In genomic region chr4:175998782-175999181, GRCh38 we compare ENCODE assay signal across 16 cellular contexts.
DNase-seq lines count a peak whose midpoint lies in the region; ATAC-seq, FAIRE-seq and TF ChIP-seq lines count a peak whose summit lies in the region.
"Had no signal": no experiment of that assay in that cellular context is flagged by ENCODE, and none has a peak within 500 bp of the region (broad histone marks: within the 10 kb centered on the region; RNA-seq: fewer than 3 reads in every experiment).

No MANE protein-coding gene starts in this region.

- BruUV-seq in A673 (replicated peaks; lab: Mats Ljungman, UMichigan), result no TSS peak

- no peaks in the 10 kb centered on the region for H3K4me1 ChIP-seq in A673 (ENCODE audit: insufficient read depth, low read length, poor library complexity, severe bottlenecking)
- H3K4me1 ChIP-seq in astrocyte (ENCODE audit: insufficient read depth, low read length), result peaks cover 9% of the 10 kb centered on the region
- H3K4me1 ChIP-seq in GM23248 (ENCODE audit: insufficient read depth), result 0 out of 2 replicates have a peak, but pooled peaks cover 4% of the 10 kb centered on the region

- no peaks in the 10 kb centered on the region for H3K9me2 ChIP-seq in GM23248 (ENCODE audit: insufficient read depth)

- TF ChIP-seq CTCF in A673 (conservative IDR thresholded peaks at IDR 0.05; ENCODE audit: low read depth, low read length) (no peak), astrocyte (IDR thresholded peaks at IDR 0.05; ENCODE audit: insufficient read depth, low read depth, low read length) (no peak)

- H3K4me3 ChIP-seq in A673 (ENCODE audit: low read depth, low read length, poor library complexity, severe bottlenecking) (no peak overlapping the region), astrocyte (ENCODE audit: insufficient read depth, low read depth, low read length) (no peak overlapping the region), GM23248 (no peak overlapping the region)
- no peak overlapping the region for H3K4me3 ChIP-seq in Jurkat, Clone E6-1 (ENCODE audit: low read length)

- no peak overlapping the region for H3K27ac Mint-ChIP-seq in astrocyte (ENCODE audit: unreplicated experiment)
- no peak overlapping the region for H3K27ac Mint-ChIP-seq in stimulated activated memory B cell treated with anti-CD40 and anti-IgM and Interleukin-4, amounts not matched to agents 10 μg/mL and 1 μg/mL and 100 μg/mL, for 72 hours
- H3K27ac Mint-ChIP-seq: activated CD4-positive, alpha-beta T cell treated with anti-CD3 and anti-CD28 coated beads, Interleukin-2, amount 10 ng/mL, durations not matched to agents 7 days and 5 days; activated naive CD8-positive, alpha-beta T cell; progenitor cell of endocrine pancreas; T-helper 2 cell treated with Interferon-gamma antibody and Interleukin-4, amounts not matched to agents 5 μg/mL and 100 μg/mL, for 36 hours had no signal

- H3K9me3 ChIP-seq in A673 (ENCODE audit: low read depth, low read length, poor library complexity, severe bottlenecking) (no peaks in the 10 kb centered on the region), astrocyte (ENCODE audit: insufficient read depth, low read depth, low read length) (no peaks in the 10 kb centered on the region), GM23248 (ENCODE audit: low read depth) (no peaks in the 10 kb centered on the region)

- no peaks in the 10 kb centered on the region for H3F3A ChIP-seq in GM23248 (ENCODE audit: insufficient read depth)

- H3K27me3 ChIP-seq in A673 (replicated peaks; ENCODE audit: insufficient read depth, low read depth, low read length, poor library complexity), result peaks cover 33% of the 10 kb centered on the region
- H3K27me3 ChIP-seq in astrocyte (ENCODE audit: insufficient read depth, low read length), result no peaks in the 10 kb centered on the region
- peaks cover 29% of the 10 kb centered on the region for H3K27me3 ChIP-seq in GM23248 (replicated peaks; ENCODE audit: insufficient read depth)

- H3K9me3 Mint-ChIP-seq in astrocyte (ENCODE audit: unreplicated experiment), result no peaks in the 10 kb centered on the region
- no peaks in the 10 kb centered on the region for H3K9me3 Mint-ChIP-seq in stimulated activated memory B cell treated with anti-CD40 and anti-IgM and Interleukin-4, amounts not matched to agents 10 μg/mL and 1 μg/mL and 100 μg/mL, for 72 hours
- H3K9me3 Mint-ChIP-seq: activated CD4-positive, alpha-beta T cell treated with anti-CD3 and anti-CD28 coated beads, Interleukin-2, amount 10 ng/mL, durations not matched to agents 7 days and 5 days; T-helper 2 cell treated with Interferon-gamma antibody and Interleukin-4, amounts not matched to agents 5 μg/mL and 100 μg/mL, for 36 hours had no signal

- in situ Hi-C loops in GM23248 (cut with MboI), result no loop called here

- H2AFZ ChIP-seq in astrocyte (ENCODE audit: low read depth, low read length) (no peak overlapping the region), GM23248 (no peak overlapping the region)

- H3K27me3 Mint-ChIP-seq in astrocyte (ENCODE audit: low read depth, unreplicated experiment), result no peaks in the 10 kb centered on the region
- no peaks in the 10 kb centered on the region for H3K27me3 Mint-ChIP-seq in stimulated activated memory B cell treated with anti-CD40 and anti-IgM and Interleukin-4, amounts not matched to agents 10 μg/mL and 1 μg/mL and 100 μg/mL, for 72 hours

- H3K27ac ChIP-seq in A673 (ENCODE audit: low read depth, low read length, poor library complexity, severe bottlenecking) (no peak overlapping the region), astrocyte (ENCODE audit: low read depth, low read length) (no peak overlapping the region), GM23248 (no peak overlapping the region)

- H3K4me1 Mint-ChIP-seq in astrocyte (ENCODE audit: low read depth, unreplicated experiment), result peaks cover 5% of the 10 kb centered on the region
- peaks cover 26% of the 10 kb centered on the region for H3K4me1 Mint-ChIP-seq in stimulated activated memory B cell treated with anti-CD40 and anti-IgM and Interleukin-4, amounts not matched to agents 10 μg/mL and 1 μg/mL and 100 μg/mL, for 72 hours

- no peaks in the 10 kb centered on the region for H3K79me2 ChIP-seq in astrocyte (ENCODE audit: insufficient read depth, low read length)
- no peaks in the 10 kb centered on the region for H3K79me2 ChIP-seq in GM23248 (ENCODE audit: insufficient read depth)

- CTCF ChIA-PET in A673 (lab: Charles Lee), result no interaction called here

- FAIRE-seq in astrocyte (lab: Jason Lieb, UNC), result no peak

- H3K9ac ChIP-seq in astrocyte (ENCODE audit: low read length) (no peak overlapping the region), GM23248 (no peak overlapping the region)

- intact Hi-C loops in A673 (cut with micrococcal nuclease; ENCODE audit: unreplicated experiment), result no loop called here
- intact Hi-C loops in posterior cingulate gyrus (cut with DNase I), result no loop called here

- DNase-seq in A673 (ENCODE audit: low spot score) (peak; percentile 2), astrocyte (ENCODE audit: low read depth) (peak; percentile 2), iPS-NIHi11 (ENCODE audit: low spot score) (peak; percentile 56), posterior cingulate gyrus (no peak), GM23248 (no peak)
- peak; percentile 28 for DNase-seq in Jurkat, Clone E6-1 (ENCODE audit: low read depth, low spot score)
- DNase-seq: activated CD4-positive, alpha-beta T cell treated with anti-CD3 and anti-CD28 coated beads, Interleukin-2, amount 10 ng/mL, durations not matched to agents 7 days and 5 days; MM.1S; NCI-H2107; NK-92 treated with Interleukin-12 subunit alpha and Interleukin-12 subunit beta, amount 100 ng/mL, for 24 hours; SHP77 had no signal

- no peaks in the 10 kb centered on the region for H3K36me3 Mint-ChIP-seq in astrocyte (ENCODE audit: low read depth, unreplicated experiment)
- no peaks in the 10 kb centered on the region for H3K36me3 Mint-ChIP-seq in stimulated activated memory B cell treated with anti-CD40 and anti-IgM and Interleukin-4, amounts not matched to agents 10 μg/mL and 1 μg/mL and 100 μg/mL, for 72 hours
- H3K36me3 Mint-ChIP-seq: activated naive CD8-positive, alpha-beta T cell had no signal

- POLR2A ChIA-PET in A673 (lab: Charles Lee; ENCODE audit: low non-redundant PET), result no interaction called here

- H3K36me3 ChIP-seq in A673 (ENCODE audit: insufficient read depth, low read length, poor library complexity, severe bottlenecking) (no peaks in the 10 kb centered on the region), astrocyte (ENCODE audit: insufficient read depth, low read length) (no peaks in the 10 kb centered on the region), GM23248 (ENCODE audit: low read depth) (no peaks in the 10 kb centered on the region)

- no peak for ATAC-seq in stimulated activated memory B cell treated with anti-CD40 and anti-IgM and Interleukin-4, amounts not matched to agents 10 μg/mL and 1 μg/mL and 100 μg/mL, for 72 hours
- ATAC-seq in GM19397 (IDR thresholded peaks at IDR 0.05; ENCODE audit: unreplicated experiment), result no peak

- H4K20me1 ChIP-seq in astrocyte (ENCODE audit: insufficient read depth, low read length) (no peaks in the 10 kb centered on the region), GM23248 (ENCODE audit: insufficient read depth) (no peaks in the 10 kb centered on the region)

- H3K4me2 ChIP-seq in astrocyte (ENCODE audit: low read length), result no peak overlapping the region
- H3K4me2 ChIP-seq in GM23248 (ENCODE audit: unreplicated experiment), result no peak overlapping the region

- no peak overlapping the region for H3K4me3 Mint-ChIP-seq in astrocyte (ENCODE audit: unreplicated experiment)
- H3K4me3 Mint-ChIP-seq in stimulated activated memory B cell treated with anti-CD40 and anti-IgM and Interleukin-4, amounts not matched to agents 10 μg/mL and 1 μg/mL and 100 μg/mL, for 72 hours, result no peak overlapping the region
- H3K4me3 Mint-ChIP-seq: activated CD4-positive, alpha-beta T cell treated with anti-CD3 and anti-CD28 coated beads, Interleukin-2, amount 10 ng/mL, durations not matched to agents 7 days and 5 days; activated naive CD8-positive, alpha-beta T cell; T-helper 2 cell treated with Interferon-gamma antibody and Interleukin-4, amounts not matched to agents 5 μg/mL and 100 μg/mL, for 36 hours had no signal

Comparison
In these comparisons a context has a peak if more than half of its experiments do, and no peak if none do; other contexts are left out.
1. DNase-seq: peak in A673 (single experiment), Jurkat, Clone E6-1 (single experiment), astrocyte (single experiment) and iPS-NIHi11 (single experiment); none in posterior cingulate gyrus (0 of 10) and GM23248 (single experiment).